Comparison of ENCODE assay signal across 27 cellular contexts in the genomic region with DNA sequence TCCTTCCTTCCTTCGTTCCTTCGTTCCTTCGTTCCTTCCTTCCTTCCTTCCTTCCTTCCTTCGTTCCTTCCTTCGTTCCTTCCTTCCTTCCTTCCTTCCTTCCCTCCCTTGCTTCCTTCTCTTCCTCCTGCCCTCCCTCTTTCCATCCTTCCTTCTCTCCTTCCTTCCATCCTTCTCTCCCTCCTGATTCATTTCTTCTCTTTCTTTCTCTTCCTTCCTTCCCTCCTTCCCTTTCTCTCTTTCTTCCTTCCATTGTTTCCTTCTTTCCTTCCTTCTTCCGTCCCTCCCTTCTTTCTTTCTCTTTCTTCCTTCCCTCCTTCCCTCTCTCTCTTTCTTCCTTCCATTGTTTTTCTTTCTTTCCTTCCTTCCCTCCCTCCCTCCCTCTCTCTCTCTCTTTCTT. TPM values are rescaled to one million over a fixed set of nuclear protein-coding genes. Genes with fewer than 3 reads are reported as not detected.
"Had no signal": no experiment of that assay in that cellular context is flagged by ENCODE, and none has a peak within 500 bp of the region (broad histone marks: within the 10 kb centered on the region; RNA-seq: fewer than 3 reads in every experiment).

No MANE protein-coding gene starts in this region.

- H3K36me3 Mint-ChIP-seq: naive B cell; natural killer cell treated with Interleukin-12 subunit alpha and Interleukin-12 subunit beta and Interleukin-15 and Interleukin-18, amount 100 ng/mL, for 72 hours had no signal

- H3K9me3 ChIP-seq: esophagus muscularis mucosa, gastroesophageal sphincter, heart left ventricle, mucosa of descending colon, ovary, psoas muscle, sigmoid colon, thyroid gland had no signal

- DNase-seq: effector memory CD4-positive, alpha-beta T cell; foreskin keratinocyte; heart left ventricle; naive B cell; occipital lobe; ovary; psoas muscle; right cardiac atrium; sigmoid colon; stimulated activated CD4-positive, alpha-beta T cell treated with anti-CD3 and anti-CD28 coated beads, Interleukin-2, amount 100 ng/mL, for 24 hours; stimulated activated CD4-positive, alpha-beta T cell treated with anti-CD3 and anti-CD28 coated beads, Interleukin-4, amount 100 ng/mL, for 24 hours; stomach; thyroid gland; trophoblast cell had no signal

- H3K4me1 ChIP-seq: esophagus muscularis mucosa, foreskin keratinocyte, gastroesophageal sphincter, neural progenitor cell, psoas muscle, sigmoid colon, stomach, thyroid gland had no signal

- H3K9me3 Mint-ChIP-seq: mesothelial cell of epicardium; natural killer cell treated with Interleukin-12 subunit alpha and Interleukin-12 subunit beta and Interleukin-15 and Interleukin-18, amount 100 ng/mL, for 72 hours; neural progenitor cell had no signal

- H3K4me3 Mint-ChIP-seq: memory B cell; mesothelial cell of epicardium; natural killer cell treated with Interleukin-12 subunit alpha and Interleukin-12 subunit beta and Interleukin-15 and Interleukin-18, amount 100 ng/mL, for 72 hours; neural progenitor cell; stimulated activated memory B cell treated with anti-CD40 and anti-IgM and Interleukin-4, amounts not matched to agents 10 μg/mL and 1 μg/mL and 100 μg/mL, for 72 hours had no signal

- H3K4me3 ChIP-seq: esophagus muscularis mucosa, gastroesophageal sphincter, heart left ventricle, hepatocyte, lung, mucosa of descending colon, neural progenitor cell, ovary, psoas muscle, sigmoid colon, stomach, thyroid gland had no signal

- H3K36me3 ChIP-seq: esophagus muscularis mucosa, gastroesophageal sphincter, neural progenitor cell, ovary, sigmoid colon, stomach, thyroid gland had no signal

- H3K4me1 Mint-ChIP-seq: mesothelial cell of epicardium, neural progenitor cell had no signal

- ATAC-seq: foreskin keratinocyte; gastroesophageal sphincter; heart left ventricle; left lobe of liver; mucosa of descending colon; natural killer cell treated with Interleukin-12 subunit alpha and Interleukin-12 subunit beta and Interleukin-15 and Interleukin-18, amount 100 ng/mL, for 72 hours; psoas muscle; right cardiac atrium; stimulated activated memory B cell treated with anti-CD40 and anti-IgM and Interleukin-4, amounts not matched to agents 10 μg/mL and 1 μg/mL and 100 μg/mL, for 72 hours had no signal

- H3K27ac Mint-ChIP-seq: memory B cell; mesothelial cell of epicardium; natural killer cell treated with Interleukin-12 subunit alpha and Interleukin-12 subunit beta and Interleukin-15 and Interleukin-18, amount 100 ng/mL, for 72 hours; neural progenitor cell; stimulated activated memory B cell treated with anti-CD40 and anti-IgM and Interleukin-4, amounts not matched to agents 10 μg/mL and 1 μg/mL and 100 μg/mL, for 72 hours had no signal

- H3K27ac ChIP-seq: esophagus muscularis mucosa, foreskin keratinocyte, gastroesophageal sphincter, heart left ventricle, hepatocyte, neural progenitor cell, ovary, psoas muscle, sigmoid colon, stomach, thyroid gland had no signal

RNA-seq across cellular contexts. Expression of gene CSF2RA, which starts 14.5 kb away (rescaled TPM):
- polyA plus RNA-seq: endothelial cell of umbilical vein, fibroblast of lung, foreskin keratinocyte had no signal

RNA-seq across cellular contexts. Expression of gene IL3RA, which starts 53.5 kb away (rescaled TPM):
- polyA plus RNA-seq: foreskin keratinocyte had no signal
